Comparison of ENCODE assay signal across 25 cellular contexts in the genomic region with DNA sequence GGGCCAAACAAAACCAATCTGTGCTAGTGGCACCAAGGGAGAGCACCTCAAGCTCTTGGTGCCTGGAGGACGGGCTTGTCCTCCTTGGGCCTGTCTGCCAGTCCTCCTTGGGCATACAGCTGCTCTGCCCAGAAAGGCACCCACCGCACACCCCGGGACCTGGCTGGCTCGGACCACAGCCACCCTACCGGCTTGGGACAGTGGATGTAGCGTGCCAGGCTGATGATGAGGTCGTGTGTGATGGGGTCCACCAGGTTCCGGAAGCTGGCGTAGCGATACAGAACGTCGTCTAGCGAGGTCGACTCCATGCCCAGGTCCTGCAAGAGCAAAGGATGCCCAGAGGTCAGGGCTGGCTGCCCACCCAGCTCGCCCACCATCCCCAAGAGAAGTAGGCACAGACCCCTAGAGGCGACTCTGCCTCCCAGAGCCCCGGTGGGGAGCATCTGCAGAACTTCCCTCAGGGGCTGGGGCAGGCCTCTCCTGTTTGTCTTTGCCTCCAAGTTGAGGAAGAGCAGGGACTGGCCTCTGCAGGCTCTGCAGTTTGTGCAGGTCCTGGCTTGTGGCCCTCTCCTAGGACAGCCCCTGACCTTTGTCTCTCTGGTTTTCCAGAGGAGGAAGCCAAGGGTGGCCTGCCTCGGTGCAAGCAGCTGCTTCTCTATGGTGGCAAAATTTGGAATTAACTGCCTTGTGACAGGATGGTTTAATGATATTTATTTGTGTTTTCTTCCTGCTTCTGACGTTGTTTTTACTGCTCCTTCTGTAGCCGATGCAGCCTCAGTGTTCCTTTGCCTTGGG. TPM values are rescaled to one million over a fixed set of nuclear protein-coding genes. Genes with fewer than 3 reads are reported as not detected.
"Had no signal": no experiment of that assay in that cellular context is flagged by ENCODE, and none has a peak within 500 bp of the region (broad histone marks: within the 10 kb centered on the region; RNA-seq: fewer than 3 reads in every experiment).

No MANE protein-coding gene starts in this region.

- H3K4me1 ChIP-seq: foreskin keratinocyte, prostate gland had no signal

- H3K27me3 Mint-ChIP-seq: activated naive CD8-positive, alpha-beta T cell treated with anti-CD3 and anti-CD28 coated beads for 36 hours; naive B cell; type B pancreatic cell had no signal

- H3K4me1 Mint-ChIP-seq: naive B cell had no signal

- H3K27ac ChIP-seq: epithelial cell of prostate, foreskin keratinocyte, neural progenitor cell, prostate gland, stomach had no signal

- H3K27me3 ChIP-seq: colonic mucosa, neural progenitor cell, stomach had no signal

- H3K4me3 Mint-ChIP-seq: activated CD8-positive, alpha-beta T cell treated with anti-CD3 and anti-CD28 coated beads, Interleukin-2, amount 10 ng/mL, durations not matched to agents 7 days and 5 days; activated naive CD8-positive, alpha-beta T cell treated with anti-CD3 and anti-CD28 coated beads for 36 hours; activated T-cell treated with anti-CD3 and anti-CD28 coated beads, Interleukin-2, amount 50 U/mL, for 72 hours; endodermal cell; neural progenitor cell; stimulated activated effector memory CD8-positive, alpha-beta T cell treated with anti-CD3 and anti-CD28 coated beads, Interleukin-12 subunit alpha, Interleukin-12 subunit beta, amount 100 ng/mL, for 72 hours; type B pancreatic cell had no signal

- ATAC-seq: activated CD8-positive, alpha-beta T cell treated with anti-CD3 and anti-CD28 coated beads, Interleukin-2, amount 10 ng/mL, durations not matched to agents 7 days and 5 days; activated T-cell treated with anti-CD3 and anti-CD28 coated beads, Interleukin-2, amount 50 U/mL, for 72 hours; foreskin keratinocyte; sciatic nerve; stimulated activated effector memory CD8-positive, alpha-beta T cell treated with anti-CD3 and anti-CD28 coated beads, Interleukin-12 subunit alpha, Interleukin-12 subunit beta, amount 100 ng/mL, for 72 hours had no signal

- H3K9ac ChIP-seq: neural progenitor cell had no signal

- H3K9me3 Mint-ChIP-seq: activated naive CD8-positive, alpha-beta T cell treated with anti-CD3 and anti-CD28 coated beads for 36 hours; activated T-cell treated with anti-CD3 and anti-CD28 coated beads, Interleukin-2, amount 50 U/mL, for 72 hours; endodermal cell; naive B cell; neural progenitor cell; stimulated activated effector memory CD8-positive, alpha-beta T cell treated with anti-CD3 and anti-CD28 coated beads, Interleukin-12 subunit alpha, Interleukin-12 subunit beta, amount 100 ng/mL, for 72 hours; type B pancreatic cell had no signal

- H3K36me3 ChIP-seq: colonic mucosa, neural progenitor cell, prostate gland had no signal

- H3K9me3 ChIP-seq: colonic mucosa, prostate gland, stomach had no signal

- H2AFZ ChIP-seq: neural progenitor cell had no signal

- H3K4me3 ChIP-seq: colonic mucosa, neural progenitor cell, prostate gland, smooth muscle cell, stomach had no signal

- H3K36me3 Mint-ChIP-seq: naive B cell had no signal

- H3K4me2 ChIP-seq: neural progenitor cell had no signal

- H3K27ac Mint-ChIP-seq: activated CD8-positive, alpha-beta T cell treated with anti-CD3 and anti-CD28 coated beads, Interleukin-2, amount 10 ng/mL, durations not matched to agents 7 days and 5 days; activated naive CD8-positive, alpha-beta T cell treated with anti-CD3 and anti-CD28 coated beads for 36 hours; activated T-cell treated with anti-CD3 and anti-CD28 coated beads, Interleukin-2, amount 50 U/mL, for 72 hours; endodermal cell; neural progenitor cell; stimulated activated effector memory CD8-positive, alpha-beta T cell treated with anti-CD3 and anti-CD28 coated beads, Interleukin-12 subunit alpha, Interleukin-12 subunit beta, amount 100 ng/mL, for 72 hours; type B pancreatic cell had no signal

- DNase-seq: activated CD4-positive, alpha-beta T cell treated with anti-CD3 and anti-CD28 coated beads for 48 hours; activated CD4-positive, CD25-positive, alpha-beta regulatory T cell; activated CD8-positive, alpha-beta memory T cell treated with anti-CD3 and anti-CD28 coated beads, Interleukin-2, amount 50 U/mL, for 4 hours; activated CD8-positive, alpha-beta T cell treated with anti-CD3 and anti-CD28 coated beads, Interleukin-2, amount 10 ng/mL, durations not matched to agents 7 days and 5 days; activated gamma-delta T cell treated with Interleukin-2 at 50 U/mL for 16 hours; activated naive CD8-positive, alpha-beta T cell treated with anti-CD3 and anti-CD28 coated beads for 36 hours; activated T-cell treated with anti-CD3 and anti-CD28 coated beads, Interleukin-2, amount 50 U/mL, for 72 hours; amygdala; caudate nucleus; colonic mucosa; endodermal cell; foreskin keratinocyte; mammary epithelial cell; naive B cell; stimulated activated CD4-positive, alpha-beta T cell treated with anti-CD3 and anti-CD28 coated beads, Interleukin-4, amount 100 ng/mL, for 24 hours; stomach; SW 1271 had no signal

RNA-seq across cellular contexts. Expression of a gene that starts 29.7 kb away (rescaled TPM):
- total RNA-seq: foreskin keratinocyte had no signal
- polyA plus RNA-seq: keratinocyte had no signal
